1 cellular context compared by ENCODE assay signal in the genomic region with DNA sequence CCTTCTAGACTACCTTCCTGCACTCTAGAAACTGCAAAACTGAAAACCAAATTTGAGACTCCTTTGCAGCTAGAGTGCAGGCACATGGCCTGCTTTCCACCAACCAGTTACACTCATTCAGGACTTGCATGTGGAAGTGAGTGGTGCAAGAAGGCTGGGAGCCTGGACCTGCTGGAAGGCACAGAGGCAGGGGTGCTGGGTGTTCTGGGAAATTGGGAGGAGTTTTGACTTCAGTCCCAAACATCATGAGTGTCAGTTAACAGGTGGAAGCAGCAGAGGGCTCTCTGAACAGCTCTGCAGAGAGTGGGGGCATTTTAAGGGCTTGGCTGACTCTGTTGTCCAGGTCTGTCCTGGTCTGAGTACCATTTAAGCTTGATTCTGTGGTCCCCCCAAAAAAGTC.
TF ChIP-seq lines count a peak whose summit lies in the region.

No MANE protein-coding gene starts in this region.

TF ChIP-seq in H1, 55 proteins besides CTCF, POLR2A, EP300 and RAD21:
- TF ChIP-seq BACH1 (IDR thresholded peaks at IDR 0.05; ENCODE audit: low read length) (no peak), SIX5 (IDR thresholded peaks at IDR 0.05; ENCODE audit: low read depth, low read length) (no peak)
